1 cellular context compared by ENCODE assay signal in the genomic region with DNA sequence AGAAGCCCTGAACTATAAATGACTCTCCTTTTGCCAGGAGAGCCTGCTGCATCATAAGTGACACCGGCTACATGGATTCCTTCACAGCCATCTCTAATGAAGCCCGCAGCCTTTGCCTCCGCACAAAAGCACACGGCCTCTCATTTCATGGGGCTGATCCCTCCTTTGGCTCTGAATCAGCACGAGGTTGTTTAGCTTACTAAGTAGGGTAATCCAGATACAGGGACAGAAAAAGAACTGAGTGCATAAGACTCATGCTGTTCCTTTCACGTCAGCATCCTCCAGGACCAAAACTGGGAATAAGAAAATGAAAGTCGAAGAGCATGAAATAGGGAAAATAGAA.
TF ChIP-seq lines count a peak whose summit lies in the region.

No MANE protein-coding gene starts in this region.

TF ChIP-seq in HepG2, 621 proteins besides CTCF, POLR2A, EP300 and RAD21 (continued from another document):
- TF ChIP-seq, protein P1, sequence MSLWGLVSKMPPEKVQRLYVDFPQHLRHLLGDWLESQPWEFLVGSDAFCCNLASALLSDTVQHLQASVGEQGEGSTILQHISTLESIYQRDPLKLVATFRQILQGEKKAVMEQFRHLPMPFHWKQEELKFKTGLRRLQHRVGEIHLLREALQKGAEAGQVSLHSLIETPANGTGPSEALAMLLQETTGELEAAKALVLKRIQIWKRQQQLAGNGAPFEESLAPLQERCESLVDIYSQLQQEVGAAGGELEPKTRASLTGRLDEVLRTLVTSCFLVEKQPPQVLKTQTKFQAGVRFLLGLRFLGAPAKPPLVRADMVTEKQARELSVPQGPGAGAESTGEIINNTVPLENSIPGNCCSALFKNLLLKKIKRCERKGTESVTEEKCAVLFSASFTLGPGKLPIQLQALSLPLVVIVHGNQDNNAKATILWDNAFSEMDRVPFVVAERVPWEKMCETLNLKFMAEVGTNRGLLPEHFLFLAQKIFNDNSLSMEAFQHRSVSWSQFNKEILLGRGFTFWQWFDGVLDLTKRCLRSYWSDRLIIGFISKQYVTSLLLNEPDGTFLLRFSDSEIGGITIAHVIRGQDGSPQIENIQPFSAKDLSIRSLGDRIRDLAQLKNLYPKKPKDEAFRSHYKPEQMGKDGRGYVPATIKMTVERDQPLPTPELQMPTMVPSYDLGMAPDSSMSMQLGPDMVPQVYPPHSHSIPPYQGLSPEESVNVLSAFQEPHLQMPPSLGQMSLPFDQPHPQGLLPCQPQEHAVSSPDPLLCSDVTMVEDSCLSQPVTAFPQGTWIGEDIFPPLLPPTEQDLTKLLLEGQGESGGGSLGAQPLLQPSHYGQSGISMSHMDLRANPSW (CRISPR knock-in tag; IDR thresholded peaks at IDR 0.05; ENCODE audit: borderline replicate concordance), result no peak
TF ChIP-seq in HepG2: peak in this region for 0.
